8 cellular contexts compared by ENCODE assay signal in the genomic region with DNA sequence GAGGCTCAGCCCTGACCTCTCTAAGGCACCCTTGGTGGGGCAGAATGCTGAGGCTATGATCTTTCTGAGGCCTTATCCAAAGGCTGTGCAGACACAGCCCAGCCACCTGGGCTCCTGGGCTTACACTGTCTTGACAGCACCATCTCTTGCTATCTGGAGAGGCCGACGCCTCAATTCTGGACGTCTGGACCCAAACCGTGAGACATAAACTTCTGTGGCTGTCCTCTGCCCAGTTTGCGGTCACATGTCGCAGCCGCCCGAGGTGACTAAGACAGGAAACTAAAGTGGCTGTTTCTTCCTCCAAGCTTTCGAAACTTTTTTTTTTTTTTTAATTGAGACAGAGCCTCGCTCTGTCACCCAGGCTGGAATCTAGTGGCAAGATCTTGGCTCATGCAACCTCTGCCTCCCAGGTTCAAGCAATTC. TPM values are rescaled to one million over a fixed set of nuclear protein-coding genes. Genes with fewer than 3 reads are reported as not detected.
A peak's percentile ranks its signal among the peaks of the same experiment; 100 is the strongest.
DNase-seq lines count a peak whose midpoint lies in the region; TF ChIP-seq lines count a peak whose summit lies in the region.

No MANE protein-coding gene starts in this region.

- 55% methylated on average over 10 of the region's 10 CpGs for WGBS in smooth muscle cell (ENCODE audit: low lambda C conversion rate)

- peaks cover 23% of the 10 kb centered on the region for H3K27me3 ChIP-seq in smooth muscle cell (ENCODE audit: low read depth)

- H3K9me3 Mint-ChIP-seq in activated CD4-positive, alpha-beta memory T cell treated with anti-CD3 and anti-CD28 coated beads for 36 hours = no peaks in the 10 kb centered on the region

- peaks cover 32% of the 10 kb centered on the region for H3K4me1 Mint-ChIP-seq in activated CD4-positive, alpha-beta memory T cell treated with anti-CD3 and anti-CD28 coated beads for 36 hours (ENCODE audit: low read depth)

- H3K4me3 Mint-ChIP-seq in activated CD4-positive, alpha-beta memory T cell treated with anti-CD3 and anti-CD28 coated beads for 36 hours = peak overlapping the region; percentile 38

- H3K36me3 ChIP-seq in smooth muscle cell (ENCODE audit: low read depth) = no peaks in the 10 kb centered on the region

- H4K20me1 ChIP-seq in smooth muscle cell (ENCODE audit: low read depth) = no peaks in the 10 kb centered on the region

- intact Hi-C loops in activated CD4-positive, alpha-beta memory T cell treated with anti-CD3 and anti-CD28 coated beads for 36 hours (cut with micrococcal nuclease) = loop anchor here (1.0 to 10.0 kb wide), 5 partner anchors 15 to 366 kb away; a partner anchor contains a TSS

- no peaks in the 10 kb centered on the region for H3K79me2 ChIP-seq in smooth muscle cell (ENCODE audit: low read depth)

- TF ChIP-seq CTCF in smooth muscle cell (IDR thresholded peaks at IDR 0.05; ENCODE audit: borderline replicate concordance, insufficient read depth, poor library complexity, severe bottlenecking) = no peak

- H3K9ac ChIP-seq in smooth muscle cell (ENCODE audit: low read depth) = no peak overlapping the region

- no peaks in the 10 kb centered on the region for H3K9me3 ChIP-seq in smooth muscle cell (replicated peaks; ENCODE audit: low read depth)

- CTCF ChIA-PET in activated CD4-positive, alpha-beta memory T cell treated with anti-CD3 and anti-CD28 coated beads for 36 hours (lab: Charles Lee) = interaction anchor here (1.3 to 2.0 kb wide), 3 partner anchors 17 to 142 kb away, joined by 3 to 6 read pairs (median 5); no protein-coding TSS in a partner anchor

- no peak overlapping the region for H3K4me2 ChIP-seq in smooth muscle cell

- no peak overlapping the region for H2AFZ ChIP-seq in smooth muscle cell (ENCODE audit: low read depth)

- POLR2A ChIA-PET in activated CD4-positive, alpha-beta memory T cell treated with anti-CD3 and anti-CD28 coated beads for 36 hours (lab: Charles Lee) = interaction anchor here (0.6 to 0.8 kb wide), 2 partner anchors 122 to 502 kb away, joined by 3 read pairs; no protein-coding TSS in a partner anchor

- peak overlapping the region; percentile 59 for H3K27ac Mint-ChIP-seq in activated CD4-positive, alpha-beta memory T cell treated with anti-CD3 and anti-CD28 coated beads for 36 hours

- peak; percentile 42 for DNase-seq in activated T-cell treated with anti-CD3 and anti-CD28 coated beads for 48 hours (ENCODE audit: low read depth)
- DNase-seq in activated T-cell treated with anti-CD3 and anti-CD28 coated beads for 4 hours = no peak
- peak; percentile 27 for DNase-seq in HS-27A (ENCODE audit: low read depth)
- peak; percentile 68 for DNase-seq in activated CD4-positive, alpha-beta memory T cell treated with anti-CD3 and anti-CD28 coated beads for 36 hours
- DNase-seq in mucosa of gallbladder (ENCODE audit: low spot score) = peak; percentile 29
- no peak for DNase-seq in smooth muscle cell (lab: John Stamatoyannopoulos, UW; ENCODE audit: unreplicated experiment)
- DNase-seq in DMS153 (lab: John Stamatoyannopoulos, UW) = no peak
- DNase-seq in NCI-H1930 (lab: John Stamatoyannopoulos, UW) = no peak

- H3K4me1 ChIP-seq in smooth muscle cell (ENCODE audit: low read depth) = no peaks in the 10 kb centered on the region

- no peaks in the 10 kb centered on the region for H3K36me3 Mint-ChIP-seq in activated CD4-positive, alpha-beta memory T cell treated with anti-CD3 and anti-CD28 coated beads for 36 hours

- H3F3A ChIP-seq in smooth muscle cell (ENCODE audit: low read depth) = no peaks in the 10 kb centered on the region

- H3K27ac ChIP-seq in smooth muscle cell (ENCODE audit: low read depth) = no peak overlapping the region

- peaks cover 18% of the 10 kb centered on the region for H3K27me3 Mint-ChIP-seq in activated CD4-positive, alpha-beta memory T cell treated with anti-CD3 and anti-CD28 coated beads for 36 hours

- H3K4me3 ChIP-seq in smooth muscle cell = no peak overlapping the region

RNA-seq across cellular contexts. Expression of a gene that starts 49.3 kb away (rescaled TPM):
- under 1 TPM in 1 of 2 experiments, not detected in 1; 0.17 TPM for total RNA-seq in activated CD4-positive, alpha-beta memory T cell treated with anti-CD3 and anti-CD28 coated beads for 36 hours
- total RNA-seq in mucosa of gallbladder = not detected
- 0.40 TPM in 1 of 2 replicates, not detected in the other for total RNA-seq in smooth muscle cell
- polyA plus RNA-seq in smooth muscle cell = not detected in 2 replicates

Comparison
In these comparisons a context has a peak if more than half of its experiments do, and no peak if none do; other contexts are left out.
1. DNase-seq: peak in activated T-cell treated with anti-CD3 and anti-CD28 coated beads for 48 hours (single experiment), HS-27A (single experiment), activated CD4-positive, alpha-beta memory T cell treated with anti-CD3 and anti-CD28 coated beads for 36 hours (single experiment) and mucosa of gallbladder (single experiment); none in activated T-cell treated with anti-CD3 and anti-CD28 coated beads for 4 hours (single experiment), smooth muscle cell (single experiment), DMS153 (single experiment) and NCI-H1930 (0 of 2).